17 cellular contexts compared by ENCODE assay signal in the genomic region with DNA sequence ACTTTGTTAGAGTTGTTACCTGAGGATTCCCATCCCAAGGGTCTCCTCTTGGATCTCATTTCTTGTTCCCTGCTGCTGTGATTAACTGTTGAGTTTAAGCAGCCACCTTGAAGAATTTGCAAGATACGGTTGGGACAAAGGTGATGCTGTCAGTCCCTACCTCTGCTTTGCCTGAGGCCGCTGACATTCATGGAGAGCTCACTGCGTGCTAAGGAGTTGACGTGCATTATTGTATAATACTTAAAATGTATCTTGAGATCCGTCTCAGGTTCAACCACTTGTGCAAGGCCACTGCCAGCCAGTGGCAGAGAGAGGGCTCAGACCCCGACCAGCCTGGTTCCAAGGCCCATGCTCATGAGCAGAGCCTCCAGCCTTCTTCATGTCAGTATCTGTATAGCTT. TPM values are rescaled to one million over a fixed set of nuclear protein-coding genes. Genes with fewer than 3 reads are reported as not detected.
DNase-seq lines count a peak whose midpoint lies in the region; ATAC-seq and TF ChIP-seq lines count a peak whose summit lies in the region.
"Had no signal": no experiment of that assay in that cellular context is flagged by ENCODE, and none has a peak within 500 bp of the region (broad histone marks: within the 10 kb centered on the region; RNA-seq: fewer than 3 reads in every experiment).

No MANE protein-coding gene starts in this region.

- H3K27ac ChIP-seq in heart right ventricle (peak overlapping the region in 7 of 10 donors; percentile 39 to 86 (median 70)), right atrium auricular region (no peak overlapping the region), trophoblast cell (ENCODE audit: low read depth, low read length) (no peak overlapping the region), substantia nigra (ENCODE audit: low read depth, low read length, poor library complexity, severe bottlenecking) (no peak overlapping the region)
- H3K27ac ChIP-seq: BLaER1 treated with 17β-estradiol and CSF1 and Interleukin-3, amounts not matched to agents 10 nM and 100 nM had no signal

- no peak overlapping the region for H4K12ac ChIP-seq in trophoblast cell (ENCODE audit: low read depth, low read length)

- peaks cover 6% of the 10 kb centered on the region for H3K4me1 Mint-ChIP-seq in Caco-2 (ENCODE audit: low read depth, unreplicated experiment)
- peaks cover 11% of the 10 kb centered on the region for H3K4me1 Mint-ChIP-seq in activated T-helper 17 cell treated with anti-CD3 and anti-CD28 coated beads, Interleukin-2, amount 50 U/mL, for 72 hours

- H3K4me1 ChIP-seq in heart right ventricle (peaks cover 0 to 45% (median 13%) of the 10 kb centered on the region in 9 donors), right atrium auricular region (peaks cover 0 to 17% of the 10 kb centered on the region in 2 donors), Caco-2 (peaks cover 13% of the 10 kb centered on the region; the same call in 1 of the 2 replicates), trophoblast cell (ENCODE audit: control insufficient read depth in 1 of 2, insufficient read depth in 2 of 2, low read length in 2 of 2) (peaks cover 16% of the 10 kb centered on the region in 2 experiments)
- H3K4me1 ChIP-seq: HAP-1 had no signal

- no peak for ATAC-seq in heart right ventricle
- no peak for ATAC-seq in activated T-helper 17 cell treated with anti-CD3 and anti-CD28 coated beads, Interleukin-2, amount 50 U/mL, for 72 hours (replicated peaks)
- ATAC-seq in GM21423 (IDR thresholded peaks at IDR 0.05; ENCODE audit: unreplicated experiment) = no peak

- H3K4ac ChIP-seq in trophoblast cell (ENCODE audit: low read depth, low read length) = no peak overlapping the region

- H3K36me3 Mint-ChIP-seq in Caco-2 (ENCODE audit: insufficient read depth, unreplicated experiment) = peaks cover 31% of the 10 kb centered on the region
- peaks cover 39% of the 10 kb centered on the region for H3K36me3 Mint-ChIP-seq in activated T-helper 17 cell treated with anti-CD3 and anti-CD28 coated beads, Interleukin-2, amount 50 U/mL, for 72 hours (ENCODE audit: low read depth)

- H3K79me1 ChIP-seq in trophoblast cell (ENCODE audit: low read length) = no peaks in the 10 kb centered on the region

- no peak overlapping the region for H2AFZ ChIP-seq in trophoblast cell (ENCODE audit: insufficient read depth, low read length, poor library complexity)

- 96% methylated on average over 6 of the region's 6 CpGs for WGBS in heart right ventricle, 2 donors
- no CpG with 5 or more reads among the region's 6 CpGs for WGBS in trophoblast cell (ENCODE audit: extremely low coverage, insufficient coverage, insufficient read length)

- H3K9ac ChIP-seq in trophoblast cell (ENCODE audit: low read length) = no peak overlapping the region

- H2BK5ac ChIP-seq in trophoblast cell (ENCODE audit: low read depth, low read length, poor library complexity) = no peak overlapping the region

- no peak overlapping the region for H2BK12ac ChIP-seq in trophoblast cell (ENCODE audit: low read length)

- POLR2A ChIA-PET in Caco-2 (lab: Charles Lee) = no interaction called here

- H3K27ac Mint-ChIP-seq in Caco-2 (ENCODE audit: unreplicated experiment) = peak overlapping the region; percentile 4
- peak overlapping the region; percentile 55 for H3K27ac Mint-ChIP-seq in activated T-helper 17 cell treated with anti-CD3 and anti-CD28 coated beads, Interleukin-2, amount 50 U/mL, for 72 hours

- no peak overlapping the region for H2AK5ac ChIP-seq in trophoblast cell (ENCODE audit: low read length)

- no peak for TF ChIP-seq CTCF in heart right ventricle (IDR thresholded peaks at IDR 0.05)
- no peak for TF ChIP-seq CTCF in right atrium auricular region (IDR thresholded peaks at IDR 0.05)
- TF ChIP-seq CTCF in Caco-2 (IDR thresholded peaks at IDR 0.05; ENCODE audit: insufficient read depth in 1 of 2, low read depth in 1 of 2, low read length in 1 of 2, severe bottlenecking in 1 of 2, unreplicated experiment in 1 of 2) = no peak

- no peak overlapping the region for H3K4me3 ChIP-seq in heart right ventricle
- no peak overlapping the region for H3K4me3 ChIP-seq in right atrium auricular region
- H3K4me3 ChIP-seq in Caco-2 (ENCODE audit: low read depth, low read length) = no peak overlapping the region
- H3K4me3 ChIP-seq in trophoblast cell (ENCODE audit: low read depth, low read length) = no peak overlapping the region
- H3K4me3 ChIP-seq: BLaER1 treated with 17β-estradiol and CSF1 and Interleukin-3, amounts not matched to agents 10 nM and 100 nM; HAP-1 had no signal

- H4K8ac ChIP-seq in trophoblast cell (ENCODE audit: low read depth, low read length) = no peak overlapping the region

- BruUV-seq in Caco-2 (replicated peaks; lab: Mats Ljungman, UMichigan) = no TSS peak

- H3K79me2 ChIP-seq in trophoblast cell (ENCODE audit: control insufficient read depth, insufficient read depth, low read length, poor library complexity) = peaks cover 2% of the 10 kb centered on the region

- no peak overlapping the region for H2BK120ac ChIP-seq in trophoblast cell (ENCODE audit: insufficient read depth, low read length, poor library complexity)

- no peaks in the 10 kb centered on the region for H3K27me3 Mint-ChIP-seq in Caco-2 (ENCODE audit: insufficient read depth, unreplicated experiment)
- no peaks in the 10 kb centered on the region for H3K27me3 Mint-ChIP-seq in activated T-helper 17 cell treated with anti-CD3 and anti-CD28 coated beads, Interleukin-2, amount 50 U/mL, for 72 hours
- H3K27me3 Mint-ChIP-seq: CD4-positive, alpha-beta memory T cell; IgD-negative memory B cell had no signal

- no peaks in the 10 kb centered on the region for H3K27me3 ChIP-seq in heart right ventricle
- H3K27me3 ChIP-seq in right atrium auricular region = no peaks in the 10 kb centered on the region
- H3K27me3 ChIP-seq in Caco-2 (replicated peaks; ENCODE audit: control insufficient read depth, insufficient read depth, low read length) = no peaks in the 10 kb centered on the region
- no peaks in the 10 kb centered on the region for H3K27me3 ChIP-seq in trophoblast cell (ENCODE audit: insufficient read depth, low read length)
- H3K27me3 ChIP-seq: BLaER1 treated with 17β-estradiol and CSF1 and Interleukin-3, amounts not matched to agents 10 nM and 100 nM had no signal

- H3K4me2 ChIP-seq in trophoblast cell (ENCODE audit: low read length) = no peak overlapping the region

- H4K91ac ChIP-seq in trophoblast cell (ENCODE audit: low read depth, low read length) = no peak overlapping the region

- no peak for DNase-seq in heart right ventricle
- DNase-seq in right atrium auricular region (ENCODE audit: low spot score) = no peak
- DNase-seq in Caco-2 = no peak
- DNase-seq in trophoblast cell = peak; percentile 55 to 70
- no peak for DNase-seq in substantia nigra (lab: John Stamatoyannopoulos, UW)
- DNase-seq: ACHN; CD4-positive, alpha-beta memory T cell; DMS153; DMS79 treated with DMSO at 0.1 percent for 48 hours; EL; GOT3 had no signal

- H3K9me3 Mint-ChIP-seq in Caco-2 (ENCODE audit: unreplicated experiment) = no peaks in the 10 kb centered on the region
- H3K9me3 Mint-ChIP-seq in activated T-helper 17 cell treated with anti-CD3 and anti-CD28 coated beads, Interleukin-2, amount 50 U/mL, for 72 hours = no peaks in the 10 kb centered on the region
- H3K9me3 Mint-ChIP-seq: CD4-positive, alpha-beta memory T cell; IgD-negative memory B cell had no signal

- no peak overlapping the region for H3K4me3 Mint-ChIP-seq in Caco-2 (ENCODE audit: unreplicated experiment)
- no peak overlapping the region for H3K4me3 Mint-ChIP-seq in activated T-helper 17 cell treated with anti-CD3 and anti-CD28 coated beads, Interleukin-2, amount 50 U/mL, for 72 hours
- H3K4me3 Mint-ChIP-seq: IgD-negative memory B cell had no signal

- intact Hi-C loops in heart right ventricle (cut with DNase I) = no loop called here
- intact Hi-C loops in Caco-2 (cut with micrococcal nuclease; ENCODE audit: unreplicated experiment) = no loop called here

- no peaks in the 10 kb centered on the region for H3K9me3 ChIP-seq in heart right ventricle
- no peaks in the 10 kb centered on the region for H3K9me3 ChIP-seq in right atrium auricular region
- no peaks in the 10 kb centered on the region for H3K9me3 ChIP-seq in Caco-2
- peaks cover 3% of the 10 kb centered on the region for H3K9me3 ChIP-seq in trophoblast cell (ENCODE audit: insufficient read depth, low read depth, low read length)
- H3K9me3 ChIP-seq: BLaER1 treated with 17β-estradiol and CSF1 and Interleukin-3, amounts not matched to agents 10 nM and 100 nM; HAP-1 had no signal

- H3K36me3 ChIP-seq in heart right ventricle (peaks cover 0 to 56% (median 0%) of the 10 kb centered on the region in 9 donors), right atrium auricular region (no peaks in the 10 kb centered on the region), Caco-2 (ENCODE audit: control insufficient read depth, insufficient read depth, low read length) (no peaks in the 10 kb centered on the region; the same call in 1 of the 2 replicates), trophoblast cell (ENCODE audit: control insufficient read depth in 1 of 2, insufficient read depth in 2 of 2, low read length in 2 of 2) (peaks cover 17 to 19% of the 10 kb centered on the region in 2 experiments)
- H3K36me3 ChIP-seq: HAP-1 had no signal

- H3K23ac ChIP-seq in trophoblast cell (ENCODE audit: low read length) = no peak overlapping the region

- CTCF ChIA-PET in Caco-2 (lab: Charles Lee) = no interaction called here

- no peak overlapping the region for H3K14ac ChIP-seq in trophoblast cell (ENCODE audit: low read length)

- no peak overlapping the region for H3K18ac ChIP-seq in trophoblast cell (ENCODE audit: low read length)

RNA-seq across cellular contexts. Expression of a gene that starts 14.2 kb away (rescaled TPM):
- total RNA-seq in heart right ventricle (10 to 100 TPM; 11.4 to 21.2 (median 15.2) TPM), right atrium auricular region (1 to 10 TPM; 4.0 to 4.9 TPM), Caco-2 (2022) (15.9 and 16.7 TPM in 2 replicates)
- polyA plus RNA-seq in heart right ventricle = 1 to 10 TPM; 2.3 to 6.4 TPM
- total RNA-seq in activated T-helper 17 cell treated with anti-CD3 and anti-CD28 coated beads, Interleukin-2, amount 50 U/mL, for 72 hours = 10 to 100 TPM; 13.5 to 13.6 TPM
- polyA plus RNA-seq in trophoblast cell (2013) = 26.7 and 27.3 TPM in 2 replicates

RNA-seq across cellular contexts. Expression of a gene that starts 35.9 kb away (rescaled TPM):
- 1 to 10 TPM in 9 of 10 donors, under 1 TPM in 1; 0.99 to 5.8 (median 1.8) TPM for total RNA-seq in heart right ventricle
- polyA plus RNA-seq in heart right ventricle = 10 to 100 TPM in 1 of 2 donors, 1 to 10 TPM in 1; 3.7 to 10.4 TPM
- total RNA-seq in right atrium auricular region = 1 to 10 TPM; 1.8 to 8.2 TPM
- total RNA-seq in Caco-2 (2022) = 0.46 TPM in 1 of 2 replicates, not detected in the other
- 10 to 100 TPM; 19.7 to 23.2 TPM for total RNA-seq in activated T-helper 17 cell treated with anti-CD3 and anti-CD28 coated beads, Interleukin-2, amount 50 U/mL, for 72 hours
- 2.9 and 3.3 TPM in 2 replicates for polyA plus RNA-seq in trophoblast cell (2013)
- total RNA-seq: HT-29 had no signal

Comparison
In these comparisons a context has a peak if more than half of its experiments do, and no peak if none do; other contexts are left out.
1. H3K27ac ChIP-seq: peak in heart right ventricle (7 of 10); none in right atrium auricular region (0 of 2), trophoblast cell (single experiment) and substantia nigra (single experiment).
2. DNase-seq: peak in trophoblast cell (2 of 2); none in heart right ventricle (0 of 2), right atrium auricular region (single experiment), Caco-2 (0 of 2) and substantia nigra (0 of 49).